9 cellular contexts compared by ENCODE assay signal in the genomic region with DNA sequence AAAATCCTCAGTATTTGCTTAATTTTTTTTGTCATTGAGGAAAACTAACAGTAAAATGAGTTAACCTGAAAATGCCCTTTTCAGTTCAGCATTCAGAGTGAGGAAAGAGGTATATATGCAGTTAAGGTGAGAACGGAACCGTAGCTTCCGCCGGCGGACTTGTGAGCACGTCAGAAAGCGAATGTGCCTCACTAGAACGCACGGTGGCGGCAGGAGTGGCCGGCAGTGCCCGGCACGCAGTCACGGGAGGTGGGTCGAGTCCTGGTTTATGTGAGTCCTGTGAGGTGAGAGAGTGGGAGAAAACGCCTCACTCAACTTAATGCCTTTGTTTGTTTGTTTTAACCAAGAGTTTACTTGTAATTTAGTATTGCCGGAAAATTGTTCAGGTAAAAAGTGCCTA. TPM values are rescaled to one million over a fixed set of nuclear protein-coding genes. Genes with fewer than 3 reads are reported as not detected.
DNase-seq lines count a peak whose midpoint lies in the region; ATAC-seq, FAIRE-seq and TF ChIP-seq lines count a peak whose summit lies in the region.
"Had no signal": no experiment of that assay in that cellular context is flagged by ENCODE, and none has a peak within 500 bp of the region (broad histone marks: within the 10 kb centered on the region; RNA-seq: fewer than 3 reads in every experiment).

No MANE protein-coding gene starts in this region.

- CTCF ChIA-PET in RWPE1 (lab: Yijun Ruan, JAX) = no interaction called here

- H3K27ac ChIP-seq in body of pancreas (peak overlapping the region; percentile 46 to 97 (median 83)), lower lobe of right lung (peak overlapping the region; percentile 88), tibial nerve (peak overlapping the region in 3 of 4 donors; percentile 71 to 95 (median 94)), RWPE1 (no peak overlapping the region)

- DNase-seq in activated T-cell treated with anti-CD3 and anti-CD28 coated beads, Interleukin-2, amount 50 U/mL, for 4 hours = no peak
- DNase-seq in activated T-cell treated with anti-CD3 and anti-CD28 coated beads, Interleukin-2, amount 50 U/mL, for 1 hour = no peak
- DNase-seq in body of pancreas (peak; percentile 76 to 85 (median 79)), lower lobe of right lung (peak; percentile 80), tibial nerve (ENCODE audit: low spot score in 2 of 2) (no peak), RWPE1 (ENCODE audit: low spot score) (no peak), NCI-H2171 treated with DMSO at 0.1 percent for 48 hours (lab: John Stamatoyannopoulos, UW) (no peak), frontal cortex (ENCODE audit: low spot score in 2 of 2) (no peak)
- DNase-seq: activated naive CD4-positive, alpha-beta T cell treated with Interleukin-2 at 50 U/mL for 16 hours had no signal

- FAIRE-seq in frontal cortex (lab: Jason Lieb, UNC) = no peak

- POLR2A ChIA-PET in RWPE1 (lab: Yijun Ruan, JAX; ENCODE audit: low non-redundant PET) = no interaction called here

- H3K4me1 ChIP-seq in body of pancreas (peaks cover 65% of the 10 kb centered on the region), lower lobe of right lung (peaks cover 80% of the 10 kb centered on the region), tibial nerve (peaks cover 5 to 99% (median 42%) of the 10 kb centered on the region in 4 donors)

- no peaks in the 10 kb centered on the region for H3K9me3 Mint-ChIP-seq in activated T-cell treated with anti-CD3 and anti-CD28 coated beads, Interleukin-2, amount 50 U/mL, for 4 hours

- H3K27me3 Mint-ChIP-seq in activated T-cell treated with anti-CD3 and anti-CD28 coated beads, Interleukin-2, amount 50 U/mL, for 4 hours (ENCODE audit: low read depth) = no peaks in the 10 kb centered on the region

- no peak overlapping the region for H3K4me3 ChIP-seq in body of pancreas
- H3K4me3 ChIP-seq in lower lobe of right lung = peak overlapping the region; percentile 39
- no peak overlapping the region for H3K4me3 ChIP-seq in tibial nerve

- peaks cover 50% of the 10 kb centered on the region for H3K4me1 Mint-ChIP-seq in activated T-cell treated with anti-CD3 and anti-CD28 coated beads, Interleukin-2, amount 50 U/mL, for 4 hours (ENCODE audit: low read depth)

- peak in 1 of 2 donors; percentile 44 for TF ChIP-seq EP300 in tibial nerve (IDR thresholded peaks at IDR 0.05)

- TF ChIP-seq POLR2A in body of pancreas (IDR thresholded peaks at IDR 0.05) = peak in 2 of 3 donors; percentile 69 to 78
- TF ChIP-seq POLR2A in tibial nerve (IDR thresholded peaks at IDR 0.05) = no peak

- no peaks in the 10 kb centered on the region for H3K27me3 ChIP-seq in body of pancreas
- no peaks in the 10 kb centered on the region for H3K27me3 ChIP-seq in lower lobe of right lung (ENCODE audit: low read depth)
- H3K27me3 ChIP-seq in tibial nerve = no peaks in the 10 kb centered on the region

- intact Hi-C loops in body of pancreas (cut with DNase I) = loop anchor here (10.0 kb wide), 1 partner anchor 52 kb away; no protein-coding TSS in a partner anchor
- intact Hi-C loops in lower lobe of right lung (cut with DNase I) = no loop called here

- WGBS in body of pancreas, 2 donors = 5 to 24% methylated on average over 17 of the region's 17 CpGs
- 72 to 75% methylated on average over 17 of the region's 17 CpGs for WGBS in tibial nerve, 2 donors

- peaks cover 43% of the 10 kb centered on the region for H3K36me3 Mint-ChIP-seq in activated T-cell treated with anti-CD3 and anti-CD28 coated beads, Interleukin-2, amount 50 U/mL, for 4 hours (ENCODE audit: insufficient read depth)

- H3K36me3 ChIP-seq in body of pancreas (replicated peaks in 1 of 2; ENCODE audit: insufficient read depth in 1 of 2, low read depth in 2 of 2) = no peaks in the 10 kb centered on the region
- H3K36me3 ChIP-seq in lower lobe of right lung = peaks cover 69% of the 10 kb centered on the region
- peaks cover 0 to 35% (median 0%) of the 10 kb centered on the region in 3 donors for H3K36me3 ChIP-seq in tibial nerve

- no peak for ATAC-seq in activated T-cell treated with anti-CD3 and anti-CD28 coated beads, Interleukin-2, amount 50 U/mL, for 4 hours
- ATAC-seq in body of pancreas (peak; percentile 79), lower lobe of right lung (peak; percentile 79 to 85)

- peak in 5 of 7 experiments; percentile 27 to 59 (median 45) for TF ChIP-seq CTCF in body of pancreas (IDR thresholded peaks at IDR 0.05)
- TF ChIP-seq CTCF in lower lobe of right lung (IDR thresholded peaks at IDR 0.05) = peak; percentile 34
- TF ChIP-seq CTCF in tibial nerve (IDR thresholded peaks at IDR 0.05) = no peak
- TF ChIP-seq CTCF in RWPE1 (conservative IDR thresholded peaks at IDR 0.05; ENCODE audit: low read depth) = no peak

- H3K9me3 ChIP-seq in body of pancreas (no peaks in the 10 kb centered on the region), lower lobe of right lung (no peaks in the 10 kb centered on the region), tibial nerve (no peaks in the 10 kb centered on the region)

- H3K4me3 Mint-ChIP-seq in activated T-cell treated with anti-CD3 and anti-CD28 coated beads, Interleukin-2, amount 50 U/mL, for 4 hours = peak overlapping the region; percentile 24

RNA-seq across cellular contexts. Expression of gene SEC14L1, which starts 6.1 kb away (rescaled TPM):
- 10 to 100 TPM; 26.5 to 36.9 (median 27.4) TPM for total RNA-seq in activated T-cell treated with anti-CD3 and anti-CD28 coated beads, Interleukin-2, amount 50 U/mL, for 4 hours
- total RNA-seq in body of pancreas (10 to 100 TPM; 22.1 to 36.8 TPM), lower lobe of right lung (146 TPM), tibial nerve (100 to 1,000 TPM in 2 of 4 donors, 10 to 100 TPM in 2; 51.1 to 113 (median 81.7) TPM), frontal cortex (56.3 TPM)

Comparison
In these comparisons a context has a peak if more than half of its experiments do, and no peak if none do; other contexts are left out.
1. ATAC-seq: peak in body of pancreas (single experiment) and lower lobe of right lung (2 of 2); none in activated T-cell treated with anti-CD3 and anti-CD28 coated beads, Interleukin-2, amount 50 U/mL, for 4 hours (0 of 2).
2. DNase-seq: peak in body of pancreas (4 of 4) and lower lobe of right lung (single experiment); none in activated T-cell treated with anti-CD3 and anti-CD28 coated beads, Interleukin-2, amount 50 U/mL, for 4 hours (single experiment), activated T-cell treated with anti-CD3 and anti-CD28 coated beads, Interleukin-2, amount 50 U/mL, for 1 hour (single experiment), tibial nerve (0 of 2), RWPE1 (single experiment), NCI-H2171 treated with DMSO at 0.1 percent for 48 hours (single experiment) and frontal cortex (0 of 2).
3. CTCF ChIP-seq: peak in body of pancreas (5 of 7) and lower lobe of right lung (single experiment); none in tibial nerve (0 of 5) and RWPE1 (single experiment).
4. POLR2A ChIP-seq: peak in body of pancreas (2 of 3); none in tibial nerve (0 of 2).